In genomic region chr7:5396999-5397656, GRCh38 we compare ENCODE assay signal across 8 cellular contexts. TPM values are rescaled to one million over a fixed set of nuclear protein-coding genes. Genes with fewer than 3 reads are reported as not detected.
DNase-seq lines count a peak whose midpoint lies in the region; ATAC-seq and TF ChIP-seq lines count a peak whose summit lies in the region.

No MANE protein-coding gene starts in this region.

- no peaks in the 10 kb centered on the region for H4K20me1 ChIP-seq in OCI-LY1 (ENCODE audit: insufficient read depth, low read length)

- peak overlapping the region; percentile 59 for H3K27ac ChIP-seq in OCI-LY1 (ENCODE audit: low read depth, low read length, poor library complexity, severe bottlenecking)
- H3K27ac ChIP-seq in trophoblast cell (ENCODE audit: low read depth, low read length), result peak overlapping the region; percentile 27

- no peak overlapping the region for H3K23ac ChIP-seq in trophoblast cell (ENCODE audit: low read length)

- H3K4ac ChIP-seq in trophoblast cell (ENCODE audit: low read depth, low read length), result peak overlapping the region; percentile 78

- H3K36me3 ChIP-seq in OCI-LY1 (ENCODE audit: insufficient read depth, low read length) (peaks cover 19% of the 10 kb centered on the region), trophoblast cell (ENCODE audit: control insufficient read depth in 1 of 2, insufficient read depth in 2 of 2, low read length in 2 of 2) (peaks cover 24% of the 10 kb centered on the region in 2 experiments)

- TF ChIP-seq CTCF in OCI-LY1 (IDR thresholded peaks at IDR 0.05; ENCODE audit: low read length), result no peak
- TF ChIP-seq CTCF in type B pancreatic cell (conservative IDR thresholded peaks at IDR 0.05), result no peak

- H2BK5ac ChIP-seq in trophoblast cell (ENCODE audit: low read depth, low read length, poor library complexity), result peak overlapping the region; percentile 65

- H4K8ac ChIP-seq in trophoblast cell (ENCODE audit: low read depth, low read length), result peak overlapping the region; percentile 81

- peak overlapping the region; percentile 71 for H3K27ac Mint-ChIP-seq in type B pancreatic cell

- no peaks in the 10 kb centered on the region for H3K9me2 ChIP-seq in OCI-LY1 (ENCODE audit: low read depth, low read length)

- peak overlapping the region; percentile 61 for H3K14ac ChIP-seq in trophoblast cell (ENCODE audit: low read length)

- peak; percentile 77 for ATAC-seq in HG03066 (IDR thresholded peaks at IDR 0.05; ENCODE audit: low read depth, unreplicated experiment)

- H3F3A ChIP-seq in OCI-LY1 (ENCODE audit: insufficient read depth, low read length), result no peaks in the 10 kb centered on the region

- H3K9me3 Mint-ChIP-seq in type B pancreatic cell, result no peaks in the 10 kb centered on the region

- peaks cover 17% of the 10 kb centered on the region for H3K36me3 Mint-ChIP-seq in type B pancreatic cell

- WGBS in trophoblast cell (ENCODE audit: extremely low coverage, insufficient coverage, insufficient read length), result no CpG with 5 or more reads among the region's 30 CpGs

- H3K4me1 ChIP-seq in OCI-LY1 (ENCODE audit: insufficient read depth, low read length, severe bottlenecking) (peaks cover 29% of the 10 kb centered on the region), trophoblast cell (ENCODE audit: control insufficient read depth in 1 of 2, insufficient read depth in 2 of 2, low read length in 2 of 2) (peaks cover 5 to 8% of the 10 kb centered on the region in 2 experiments)

- DNase-seq in DMS 273 (lab: John Stamatoyannopoulos, UW; ENCODE audit: unreplicated experiment) (peak; percentile 82), DMS 273 treated with DMSO at 0.1 percent for 48 hours (lab: John Stamatoyannopoulos, UW) (no peak), activated T-cell treated with anti-CD3 and anti-CD28 coated beads for 4 hours (peak; percentile 66), fibroblast of gingiva (ENCODE audit: low read depth) (peak; percentile 98), trophoblast cell (peak; percentile 98), type B pancreatic cell (ENCODE audit: extremely low spot score, unreplicated experiment) (no peak)

- H3K9me3 ChIP-seq in OCI-LY1 (ENCODE audit: low read length) (no peaks in the 10 kb centered on the region), trophoblast cell (ENCODE audit: insufficient read depth, low read depth, low read length) (no peaks in the 10 kb centered on the region)

- H3K4me3 ChIP-seq in OCI-LY1 (ENCODE audit: low read depth, low read length, poor library complexity, severe bottlenecking) (peak overlapping the region; percentile 82), trophoblast cell (ENCODE audit: low read depth, low read length) (no peak overlapping the region)

- H3K18ac ChIP-seq in trophoblast cell (ENCODE audit: low read length), result peak overlapping the region; percentile 60

- H3K27me3 Mint-ChIP-seq in type B pancreatic cell, result no peaks in the 10 kb centered on the region

- H3K79me2 ChIP-seq in OCI-LY1 (ENCODE audit: insufficient read depth, low read length) (no peaks in the 10 kb centered on the region), trophoblast cell (ENCODE audit: control insufficient read depth, insufficient read depth, low read length, poor library complexity) (peaks cover 8% of the 10 kb centered on the region)

- H3K79me1 ChIP-seq in trophoblast cell (ENCODE audit: low read length), result peaks cover 9% of the 10 kb centered on the region

- H2AFZ ChIP-seq in OCI-LY1 (ENCODE audit: low read length) (peak overlapping the region; percentile 50), trophoblast cell (ENCODE audit: insufficient read depth, low read length, poor library complexity) (peak overlapping the region; percentile 5)

- H3K4me1 Mint-ChIP-seq in type B pancreatic cell (ENCODE audit: unreplicated experiment), result peaks cover 10% of the 10 kb centered on the region

- peak overlapping the region; percentile 64 for H2BK120ac ChIP-seq in trophoblast cell (ENCODE audit: insufficient read depth, low read length, poor library complexity)

- H2AK5ac ChIP-seq in trophoblast cell (ENCODE audit: low read length), result peak overlapping the region; percentile 44

- H4K12ac ChIP-seq in trophoblast cell (ENCODE audit: low read depth, low read length), result peak overlapping the region; percentile 43

- H2BK12ac ChIP-seq in trophoblast cell (ENCODE audit: low read length), result peak overlapping the region; percentile 52

- no peaks in the 10 kb centered on the region for H3K27me3 ChIP-seq in OCI-LY1 (ENCODE audit: insufficient read depth, low read length)
- H3K27me3 ChIP-seq in trophoblast cell (ENCODE audit: insufficient read depth, low read length), result no peaks in the 10 kb centered on the region

- H3K9ac ChIP-seq in OCI-LY1 (ENCODE audit: low read length), result peak overlapping the region; percentile 89
- H3K9ac ChIP-seq in trophoblast cell (ENCODE audit: low read length), result no peak overlapping the region

- H3K4me3 Mint-ChIP-seq in type B pancreatic cell, result no peak overlapping the region

- H3K4me2 ChIP-seq in OCI-LY1 (ENCODE audit: low read length) (peak overlapping the region; percentile 86), trophoblast cell (ENCODE audit: low read length) (no peak overlapping the region)

- H4K91ac ChIP-seq in trophoblast cell (ENCODE audit: low read depth, low read length), result peak overlapping the region; percentile 80

RNA-seq across cellular contexts. Expression of gene TNRC18, which starts 26.5 kb away (rescaled TPM):
- 39.0 and 39.9 TPM in 2 replicates for polyA plus RNA-seq in trophoblast cell (2013)
- total RNA-seq in type B pancreatic cell (ENCODE audit: low replicate concordance), result 135 and 169 TPM in 2 replicates

Comparison
In these comparisons a context has a peak if more than half of its experiments do, and no peak if none do; other contexts are left out.
1. DNase-seq: peak in DMS 273 (single experiment), activated T-cell treated with anti-CD3 and anti-CD28 coated beads for 4 hours (single experiment), fibroblast of gingiva (single experiment) and trophoblast cell (2 of 2); none in DMS 273 treated with DMSO at 0.1 percent for 48 hours (single experiment) and type B pancreatic cell (single experiment).